16 cellular contexts compared by ENCODE assay signal in genomic region chr7:18414885-18415284, GRCh38.
"Had no signal": no experiment of that assay in that cellular context is flagged by ENCODE, and none has a peak within 500 bp of the region (broad histone marks: within the 10 kb centered on the region; RNA-seq: fewer than 3 reads in every experiment).

No MANE protein-coding gene starts in this region.

- H3K4me3 Mint-ChIP-seq: activated naive CD8-positive, alpha-beta T cell; naive thymus-derived CD8-positive, alpha-beta T cell; stimulated activated memory B cell treated with anti-CD40 and anti-IgM and Interleukin-4, amounts not matched to agents 10 μg/mL and 1 μg/mL and 100 μg/mL, for 72 hours had no signal

- H3K36me3 Mint-ChIP-seq: activated naive CD8-positive, alpha-beta T cell; naive thymus-derived CD8-positive, alpha-beta T cell; stimulated activated memory B cell treated with anti-CD40 and anti-IgM and Interleukin-4, amounts not matched to agents 10 μg/mL and 1 μg/mL and 100 μg/mL, for 72 hours had no signal

- H3K36me3 ChIP-seq: brain microvascular endothelial cell, prostate gland, right lobe of liver had no signal

- H3K9me3 Mint-ChIP-seq: naive thymus-derived CD8-positive, alpha-beta T cell; stimulated activated memory B cell treated with anti-CD40 and anti-IgM and Interleukin-4, amounts not matched to agents 10 μg/mL and 1 μg/mL and 100 μg/mL, for 72 hours had no signal

- H3K27ac ChIP-seq: brain microvascular endothelial cell, prostate gland, right lobe of liver had no signal

- H3K4me1 ChIP-seq: right lobe of liver had no signal

- H3K9me3 ChIP-seq: prostate gland, right lobe of liver had no signal

- H3K27me3 Mint-ChIP-seq: activated naive CD8-positive, alpha-beta T cell; naive thymus-derived CD8-positive, alpha-beta T cell; stimulated activated memory B cell treated with anti-CD40 and anti-IgM and Interleukin-4, amounts not matched to agents 10 μg/mL and 1 μg/mL and 100 μg/mL, for 72 hours had no signal

- DNase-seq: activated CD4-positive, alpha-beta T cell treated with anti-CD3 and anti-CD28 coated beads, Interleukin-2, amount 50 U/mL, for 4 hours; activated T-cell treated with anti-CD3 and anti-CD28 coated beads, Interleukin-2, amount 50 U/mL, for 1 hour; amygdala; brain microvascular endothelial cell; cerebellar nuclear complex; dermis blood vessel endothelial cell; hippocampal formation; kidney glomerular epithelial cell; naive thymus-derived CD8-positive, alpha-beta T cell; nucleus accumbens; right lobe of liver; substantia nigra; trophoblast cell had no signal

- H3K4me1 Mint-ChIP-seq: naive thymus-derived CD8-positive, alpha-beta T cell; stimulated activated memory B cell treated with anti-CD40 and anti-IgM and Interleukin-4, amounts not matched to agents 10 μg/mL and 1 μg/mL and 100 μg/mL, for 72 hours had no signal

- H3K27ac Mint-ChIP-seq: activated naive CD8-positive, alpha-beta T cell; naive thymus-derived CD8-positive, alpha-beta T cell; stimulated activated memory B cell treated with anti-CD40 and anti-IgM and Interleukin-4, amounts not matched to agents 10 μg/mL and 1 μg/mL and 100 μg/mL, for 72 hours had no signal

- H3K4me3 ChIP-seq: prostate gland, right lobe of liver had no signal

- H3K27me3 ChIP-seq: brain microvascular endothelial cell, right lobe of liver had no signal
